Comparison of ENCODE assay signal across 10 cellular contexts in the genomic region with DNA sequence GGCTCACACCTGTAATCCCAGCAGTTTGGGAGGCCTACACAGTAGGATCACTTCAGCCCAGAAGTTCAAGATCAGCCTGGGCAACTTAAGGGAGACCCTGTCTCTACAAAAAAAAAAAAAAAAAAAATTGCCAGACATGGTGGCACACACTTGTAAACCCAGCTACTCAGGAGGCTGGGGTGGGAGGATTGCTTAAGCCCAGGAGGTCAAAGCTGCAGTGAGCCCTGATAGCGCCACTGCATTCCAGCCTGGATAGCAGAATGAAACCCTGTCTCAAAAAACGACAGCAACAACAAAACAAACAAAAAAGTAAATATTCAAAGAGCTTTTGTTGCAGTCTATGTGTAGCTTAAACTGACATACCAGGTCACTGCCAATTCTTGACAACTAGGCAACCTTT.
"Had no signal": no experiment of that assay in that cellular context is flagged by ENCODE, and none has a peak within 500 bp of the region (broad histone marks: within the 10 kb centered on the region; RNA-seq: fewer than 3 reads in every experiment).

No MANE protein-coding gene starts in this region.

- H3K36me3 ChIP-seq: HAP-1 had no signal

- H3K9me3 ChIP-seq: HAP-1 had no signal

- DNase-seq: HFFc6, IMR-90, KG1 had no signal

- H3K4me3 ChIP-seq: GM23338, HAP-1, K562 had no signal

- ATAC-seq: GM23338, HCT116, K562 had no signal

- H3K4me1 ChIP-seq: HAP-1 had no signal

- FAIRE-seq: H1, H54, K562 had no signal

- H2AFZ ChIP-seq: GM23338 had no signal

- H3K4me2 ChIP-seq: GM23338 had no signal

- H3K27ac ChIP-seq: HL-60 had no signal
